Comparison of ENCODE assay signal across 10 cellular contexts in the genomic region with DNA sequence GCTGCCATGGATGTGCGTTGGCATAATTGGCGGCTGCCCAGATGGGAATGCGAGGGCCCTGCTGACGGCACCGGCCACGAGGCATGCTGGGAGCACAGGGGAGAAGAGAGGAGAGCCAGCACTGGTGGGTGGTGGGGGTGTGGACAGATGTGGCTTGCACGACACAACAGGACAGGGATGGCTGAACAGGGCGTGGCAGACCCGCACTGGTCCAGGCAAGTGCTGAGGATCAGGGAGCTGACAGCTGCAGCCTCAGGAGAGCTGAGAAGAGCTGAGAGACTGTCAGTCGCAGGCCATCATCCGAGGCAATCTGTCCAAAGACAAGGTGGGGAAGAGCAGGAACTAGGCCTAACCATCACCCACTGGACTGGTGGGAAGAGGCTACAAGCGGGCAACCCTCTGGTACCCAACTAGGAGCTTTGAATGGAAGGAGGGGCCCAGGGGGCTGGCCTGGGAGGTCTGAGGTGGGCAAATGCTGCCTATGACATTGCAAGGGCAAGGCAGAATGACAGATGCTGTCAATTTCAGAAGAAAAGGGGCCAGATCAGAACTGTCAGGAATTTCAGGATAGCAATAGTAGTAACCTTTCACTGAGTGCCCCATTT. TPM values are rescaled to one million over a fixed set of nuclear protein-coding genes. Genes with fewer than 3 reads are reported as not detected.
A peak's percentile ranks its signal among the peaks of the same experiment; 100 is the strongest.
DNase-seq lines count a peak whose midpoint lies in the region; ATAC-seq and TF ChIP-seq lines count a peak whose summit lies in the region.
"Had no signal": no experiment of that assay in that cellular context is flagged by ENCODE, and none has a peak within 500 bp of the region (broad histone marks: within the 10 kb centered on the region; RNA-seq: fewer than 3 reads in every experiment).

No MANE protein-coding gene starts in this region.

- H3K79me2 ChIP-seq in Karpas-422 (ENCODE audit: low read length), result peaks cover 49% of the 10 kb centered on the region

- H3K4me2 ChIP-seq in Karpas-422 (ENCODE audit: low read depth, low read length, poor library complexity, severe bottlenecking), result peak overlapping the region; percentile 91

- no peak overlapping the region for H2AFZ ChIP-seq in Karpas-422 (ENCODE audit: low read length)

- H3K9me2 ChIP-seq in Karpas-422 (replicated peaks; ENCODE audit: insufficient read depth, low read length), result no peaks in the 10 kb centered on the region

- H3K9me3 ChIP-seq in CD4-positive, alpha-beta memory T cell (ENCODE audit: control insufficient read depth in 1 of 2, low read length in 2 of 2), result no peaks in the 10 kb centered on the region
- no peaks in the 10 kb centered on the region for H3K9me3 ChIP-seq in Karpas-422 (ENCODE audit: low read length)
- H3K9me3 ChIP-seq: pancreas had no signal

- peaks cover 48% of the 10 kb centered on the region for H3K4me1 ChIP-seq in CD4-positive, alpha-beta memory T cell (ENCODE audit: insufficient read depth, low read length)
- H3K4me1 ChIP-seq in Karpas-422 (ENCODE audit: low read length), result peaks cover 18% of the 10 kb centered on the region

- peak in 1 of 5 donors; percentile 29 for DNase-seq in CD4-positive, alpha-beta memory T cell
- DNase-seq in Karpas-422 (no peak), DMS114 treated with DMSO at 0.1 percent for 48 hours (lab: John Stamatoyannopoulos, UW; ENCODE audit: unreplicated experiment) (no peak), KG1 (lab: John Stamatoyannopoulos, UW) (no peak), GM10248 (ENCODE audit: extremely low spot score) (no peak)
- no peak for DNase-seq in naive thymus-derived CD8-positive, alpha-beta T cell
- DNase-seq: T-helper 9 cell had no signal

- H3K27ac ChIP-seq in CD4-positive, alpha-beta memory T cell (ENCODE audit: low read depth, low read length), result no peak overlapping the region
- H3K27ac ChIP-seq in Karpas-422 (ENCODE audit: low read length), result no peak overlapping the region
- H3K27ac ChIP-seq: pancreas had no signal

- H3K36me3 Mint-ChIP-seq in CD4-positive, alpha-beta memory T cell, result peaks cover 8 to 49% of the 10 kb centered on the region in 2 donors
- H3K36me3 Mint-ChIP-seq in brain, result peaks cover 49% of the 10 kb centered on the region
- H3K36me3 Mint-ChIP-seq in naive thymus-derived CD8-positive, alpha-beta T cell, result peaks cover 0 to 32% (median 2%) of the 10 kb centered on the region in 3 donors

- intact Hi-C loops in CD4-positive, alpha-beta memory T cell (cut with micrococcal nuclease), result no loop called here

- peaks cover 29 to 58% (median 43%) of the 10 kb centered on the region in 4 donors for H3K4me1 Mint-ChIP-seq in CD4-positive, alpha-beta memory T cell
- H3K4me1 Mint-ChIP-seq in brain, result peaks cover 43% of the 10 kb centered on the region
- peaks cover 29 to 68% (median 53%) of the 10 kb centered on the region in 4 donors for H3K4me1 Mint-ChIP-seq in naive thymus-derived CD8-positive, alpha-beta T cell

- CTCF ChIA-PET in CD4-positive, alpha-beta memory T cell (lab: Charles Lee; ENCODE audit: partially characterized antibody), result no interaction called here
- CTCF ChIA-PET in GM10248 (lab: Yijun Ruan, JAX), result interaction anchor here (1.3 kb wide), 2 partner anchors 9 to 32 kb away, joined by 4 read pairs; no protein-coding TSS in a partner anchor

- H3K9ac ChIP-seq in Karpas-422 (ENCODE audit: low read length), result peak overlapping the region; percentile 98; the same call in 1 of the 2 replicates

- no peaks in the 10 kb centered on the region for H3K27me3 ChIP-seq in CD4-positive, alpha-beta memory T cell (ENCODE audit: insufficient read depth, low read length)
- no peaks in the 10 kb centered on the region for H3K27me3 ChIP-seq in Karpas-422 (ENCODE audit: low read length)
- H3K27me3 ChIP-seq: pancreas had no signal

- H3K4me3 ChIP-seq in CD4-positive, alpha-beta memory T cell (ENCODE audit: low read length in 2 of 2), result no peak overlapping the region
- H3K4me3 ChIP-seq in Karpas-422 (ENCODE audit: low read length), result no peak overlapping the region; the same call in 1 of the 2 replicates

- H4K20me1 ChIP-seq in Karpas-422 (ENCODE audit: insufficient read depth, low read depth, low read length), result peaks cover 14% of the 10 kb centered on the region; the same call in 1 of the 2 replicates

- POLR2A ChIA-PET in CD4-positive, alpha-beta memory T cell (lab: Charles Lee; ENCODE audit: partially characterized antibody), result interaction anchor here (1.3 to 2.0 kb wide), 2 partner anchors 38 to 40 kb away, joined by 3 to 8 read pairs; no protein-coding TSS in a partner anchor
- POLR2A ChIA-PET in naive thymus-derived CD8-positive, alpha-beta T cell (lab: Charles Lee), result interaction anchor here (0.7 to 7.5 kb wide), 2 partner anchors 40 to 69 kb away, joined by 3 to 120 read pairs; no protein-coding TSS in a partner anchor
- POLR2A ChIA-PET in GM10248 (lab: Yijun Ruan, JAX), result no interaction called here

- no peak for ATAC-seq in naive thymus-derived CD8-positive, alpha-beta T cell
- ATAC-seq in GM18868 (IDR thresholded peaks at IDR 0.05; ENCODE audit: unreplicated experiment), result no peak
- ATAC-seq: pancreas had no signal

- no peaks in the 10 kb centered on the region for H3K27me3 Mint-ChIP-seq in CD4-positive, alpha-beta memory T cell
- H3K27me3 Mint-ChIP-seq in brain, result peaks cover 17% of the 10 kb centered on the region
- no peaks in the 10 kb centered on the region for H3K27me3 Mint-ChIP-seq in naive thymus-derived CD8-positive, alpha-beta T cell

- H3K9me3 Mint-ChIP-seq in CD4-positive, alpha-beta memory T cell, result no peaks in the 10 kb centered on the region
- H3K9me3 Mint-ChIP-seq in brain, result peaks cover 0 to 2% (median 0%) of the 10 kb centered on the region in 5 experiments
- no peaks in the 10 kb centered on the region for H3K9me3 Mint-ChIP-seq in naive thymus-derived CD8-positive, alpha-beta T cell

- no peak for TF ChIP-seq CTCF in brain (conservative IDR thresholded peaks at IDR 0.05)
- TF ChIP-seq CTCF in GM10248 (IDR thresholded peaks at IDR 0.05; ENCODE audit: control extremely low read depth, extremely low read depth, low read depth, missing control alignments), result no peak

- peak overlapping the region; percentile 38 to 96 (median 91) for H3K27ac Mint-ChIP-seq in CD4-positive, alpha-beta memory T cell
- peak overlapping the region in 4 of 5 experiments; percentile 94 to 97 (median 96) for H3K27ac Mint-ChIP-seq in brain
- H3K27ac Mint-ChIP-seq in naive thymus-derived CD8-positive, alpha-beta T cell, result peak overlapping the region in 9 of 10 donors; percentile 44 to 99 (median 95)

- H3K4me3 Mint-ChIP-seq in CD4-positive, alpha-beta memory T cell, result peak overlapping the region; percentile 92 to 98 (median 94)
- H3K4me3 Mint-ChIP-seq in brain, result peak overlapping the region; percentile 94 to 99 (median 97)
- H3K4me3 Mint-ChIP-seq in naive thymus-derived CD8-positive, alpha-beta T cell, result peak overlapping the region; percentile 92 to 99 (median 96)

- H3K36me3 ChIP-seq in CD4-positive, alpha-beta memory T cell (ENCODE audit: insufficient read depth, low read length), result peaks cover 25% of the 10 kb centered on the region
- no peaks in the 10 kb centered on the region; the same call in 1 of the 2 replicates for H3K36me3 ChIP-seq in Karpas-422 (ENCODE audit: insufficient read depth, low read length)

RNA-seq across cellular contexts. Expression of a gene that starts 2.4 kb away (rescaled TPM):
- total RNA-seq in CD4-positive, alpha-beta memory T cell, result 1 to 10 TPM; 7.9 to 8.7 TPM
- polyA plus RNA-seq in CD4-positive, alpha-beta memory T cell, result 10 to 100 TPM; 12.7 to 14.6 TPM
- 4.4 and 8.5 TPM in 2 replicates for total RNA-seq in Karpas-422 (2014; rRNA removed; shearing (Covaris generic); ENCODE audit: low replicate concordance)
- polyA plus RNA-seq in brain (ENCODE audit: insufficient read depth, low read depth, low replicate concordance), result 9.5 TPM
- 10 to 100 TPM; 11.0 to 12.5 TPM for total RNA-seq in naive thymus-derived CD8-positive, alpha-beta T cell
- 10 to 100 TPM; 12.2 to 18.7 (median 17.3) TPM for polyA plus RNA-seq in naive thymus-derived CD8-positive, alpha-beta T cell

RNA-seq across cellular contexts. Expression of a gene that starts 2.4 kb away (rescaled TPM):
- 10 to 100 TPM; 26.9 to 27.6 TPM for total RNA-seq in CD4-positive, alpha-beta memory T cell
- polyA plus RNA-seq in CD4-positive, alpha-beta memory T cell, result 10 to 100 TPM in 1 of 2 donors, 1 to 10 TPM in 1; 4.3 to 13.0 TPM
- 6.5 and 12.2 TPM in 2 replicates for total RNA-seq in Karpas-422 (2014; rRNA removed; shearing (Covaris generic); ENCODE audit: low replicate concordance)
- 16.2 TPM for polyA plus RNA-seq in brain (ENCODE audit: insufficient read depth, low read depth, low replicate concordance)
- 10 to 100 TPM; 30.9 to 33.0 TPM for total RNA-seq in naive thymus-derived CD8-positive, alpha-beta T cell
- 10 to 100 TPM in 2 of 3 donors, 1 to 10 TPM in 1; 7.0 to 14.3 (median 13.4) TPM for polyA plus RNA-seq in naive thymus-derived CD8-positive, alpha-beta T cell
